1 cellular context compared by ENCODE assay signal in genomic region chr6:34953084-34954025, GRCh38.
A peak's percentile ranks its signal among the peaks of the same experiment; 100 is the strongest.
TF ChIP-seq lines count a peak whose summit lies in the region.

No MANE protein-coding gene starts in this region.

TF ChIP-seq in HepG2, 621 proteins besides CTCF, POLR2A, EP300 and RAD21 (continued from another document and continues in another):
- TF ChIP-seq ZNF674 (CRISPR knock-in tag; IDR thresholded peaks at IDR 0.05; ENCODE audit: low read depth): no peak
- peak; percentile 93 for TF ChIP-seq FOXO1 (CRISPR knock-in tag; IDR thresholded peaks at IDR 0.05)
- no peak for TF ChIP-seq TOE1 (CRISPR knock-in tag; IDR thresholded peaks at IDR 0.05)
- TF ChIP-seq JUNB (CRISPR knock-in tag; IDR thresholded peaks at IDR 0.05; ENCODE audit: borderline replicate concordance): peak; percentile 97
- 0 out of 2 replicates have a peak, but pooled peaks have one; percentile 34 for TF ChIP-seq NKX3-1 (CRISPR knock-in tag; IDR thresholded peaks at IDR 0.05)
- peak; percentile 79; the same call in 1 of the 2 replicates for TF ChIP-seq NFKBIZ (CRISPR knock-in tag; IDR thresholded peaks at IDR 0.05)
- TF ChIP-seq TARDBP (CRISPR knock-in tag; IDR thresholded peaks at IDR 0.05): peak; percentile 83
- TF ChIP-seq ATF1 (CRISPR knock-in tag; IDR thresholded peaks at IDR 0.05): no peak
- TF ChIP-seq ZSCAN9 (CRISPR knock-in tag; IDR thresholded peaks at IDR 0.05; ENCODE audit: borderline replicate concordance): peak; percentile 90; the same call in 1 of the 2 replicates
- TF ChIP-seq YY1 (IDR thresholded peaks at IDR 0.05; ENCODE audit: insufficient read depth, insufficient replicate concordance, low read depth, low read length): peak; percentile 82
- TF ChIP-seq ZNF574 (CRISPR knock-in tag; IDR thresholded peaks at IDR 0.05): 0 out of 2 replicates have a peak, but pooled peaks have one; percentile 34
- TF ChIP-seq ELF3 (CRISPR knock-in tag; IDR thresholded peaks at IDR 0.05): peak; percentile 73
- no peak for TF ChIP-seq ZNF841 (CRISPR knock-in tag; IDR thresholded peaks at IDR 0.05; ENCODE audit: borderline replicate concordance)
- TF ChIP-seq ZFP41 (CRISPR knock-in tag; IDR thresholded peaks at IDR 0.05; ENCODE audit: borderline replicate concordance): no peak
- TF ChIP-seq ZSCAN31 (CRISPR knock-in tag; IDR thresholded peaks at IDR 0.05; ENCODE audit: low read depth): no peak
- no peak for TF ChIP-seq ZNF530 (CRISPR knock-in tag; IDR thresholded peaks at IDR 0.05; ENCODE audit: low read depth)
- TF ChIP-seq NR2F2 (IDR thresholded peaks at IDR 0.05; ENCODE audit: borderline replicate concordance, low read depth): peak; percentile 63; the same call in 1 of the 2 replicates
- 0 out of 2 replicates have a peak, but pooled peaks have one; percentile 57 for TF ChIP-seq THAP7 (CRISPR knock-in tag; IDR thresholded peaks at IDR 0.05)
- no peak for TF ChIP-seq ZNF275 (CRISPR knock-in tag; IDR thresholded peaks at IDR 0.05; ENCODE audit: borderline replicate concordance)
- TF ChIP-seq MTERF4 (CRISPR knock-in tag; IDR thresholded peaks at IDR 0.05): 0 out of 2 replicates have a peak, but pooled peaks have one; percentile 59
- no peak for TF ChIP-seq ZNF546 (CRISPR knock-in tag; conservative IDR thresholded peaks at IDR 0.05)
- no peak; the same call in 1 of the 2 replicates for TF ChIP-seq ZNF710 (CRISPR knock-in tag; IDR thresholded peaks at IDR 0.05; ENCODE audit: borderline replicate concordance)
- no peak for TF ChIP-seq ZNF850 (CRISPR knock-in tag; conservative IDR thresholded peaks at IDR 0.05)
- peak; percentile 63; the same call in 1 of the 3 replicates for TF ChIP-seq MXI1 (IDR thresholded peaks at IDR 0.05; ENCODE audit: borderline replicate concordance, low read depth, low read length)
- TF ChIP-seq SALL2 (CRISPR knock-in tag; IDR thresholded peaks at IDR 0.05): no peak
- no peak for TF ChIP-seq ADNP (CRISPR knock-in tag; IDR thresholded peaks at IDR 0.05)
- TF ChIP-seq KLF9 (CRISPR knock-in tag; IDR thresholded peaks at IDR 0.05; ENCODE audit: low read depth): no peak; the same call in 1 of the 2 replicates
- TF ChIP-seq RARA (CRISPR knock-in tag; IDR thresholded peaks at IDR 0.05): no peak; the same call in 1 of the 2 replicates
- TF ChIP-seq HMGA1 (CRISPR knock-in tag; conservative IDR thresholded peaks at IDR 0.05): no peak
- TF ChIP-seq HNF4G (IDR thresholded peaks at IDR 0.05; ENCODE audit: borderline replicate concordance, low read depth, low read length): peak; percentile 66; the same call in 1 of the 2 replicates
- no peak for TF ChIP-seq HNF4G (CRISPR knock-in tag; IDR thresholded peaks at IDR 0.05; ENCODE audit: borderline replicate concordance, low read depth)
- TF ChIP-seq GPN1 (CRISPR knock-in tag; IDR thresholded peaks at IDR 0.05; ENCODE audit: borderline replicate concordance): no peak
- peak; percentile 89 for TF ChIP-seq POGZ (CRISPR knock-in tag; IDR thresholded peaks at IDR 0.05)
- no peak for TF ChIP-seq ZNF34 (CRISPR knock-in tag; IDR thresholded peaks at IDR 0.05; ENCODE audit: borderline replicate concordance)
- 0 out of 2 replicates have a peak, but pooled peaks have one; percentile 27 for TF ChIP-seq SIN3B (IDR thresholded peaks at IDR 0.05; ENCODE audit: low read length)
- TF ChIP-seq ZNF230 (CRISPR knock-in tag; IDR thresholded peaks at IDR 0.05): no peak
- peak; percentile 45; the same call in 1 of the 2 replicates for TF ChIP-seq ZFP1 (CRISPR knock-in tag; IDR thresholded peaks at IDR 0.05)
- peak; percentile 62 for TF ChIP-seq ERF (CRISPR knock-in tag; IDR thresholded peaks at IDR 0.05)
- peak; percentile 79; the same call in 1 of the 2 replicates for TF ChIP-seq NCOR1 (IDR thresholded peaks at IDR 0.05; ENCODE audit: borderline replicate concordance, low read length)
- peak; percentile 84 for TF ChIP-seq RCOR2 (CRISPR knock-in tag; IDR thresholded peaks at IDR 0.05)
- no peak for TF ChIP-seq ZNF496 (CRISPR knock-in tag; IDR thresholded peaks at IDR 0.05; ENCODE audit: insufficient replicate concordance)
- no peak for TF ChIP-seq MTA1 (CRISPR knock-in tag; IDR thresholded peaks at IDR 0.05; ENCODE audit: borderline replicate concordance)
- TF ChIP-seq HOXA5 (CRISPR knock-in tag; IDR thresholded peaks at IDR 0.05): no peak
- peak; percentile 91 for TF ChIP-seq SAP130 (CRISPR knock-in tag; IDR thresholded peaks at IDR 0.05; ENCODE audit: low read depth)
- TF ChIP-seq ZSCAN5A (CRISPR knock-in tag; IDR thresholded peaks at IDR 0.05; ENCODE audit: borderline replicate concordance): peak; percentile 70; the same call in 1 of the 2 replicates
- TF ChIP-seq KAT8 (CRISPR knock-in tag; IDR thresholded peaks at IDR 0.05): peak; percentile 89
- no peak for TF ChIP-seq EZH2 (conservative IDR thresholded peaks at IDR 0.05; ENCODE audit: low read depth, low read length)
- TF ChIP-seq MYPOP (CRISPR knock-in tag; IDR thresholded peaks at IDR 0.05): peak; percentile 69; the same call in 1 of the 2 replicates
- TF ChIP-seq SMARCC2 (IDR thresholded peaks at IDR 0.05): peak; percentile 93
- TF ChIP-seq HOXA9 (CRISPR knock-in tag; IDR thresholded peaks at IDR 0.05; ENCODE audit: borderline replicate concordance): peak; percentile 25; the same call in 1 of the 2 replicates
- TF ChIP-seq ZNF75D (CRISPR knock-in tag; IDR thresholded peaks at IDR 0.05; ENCODE audit: borderline replicate concordance): no peak
- TF ChIP-seq JDP2 (CRISPR knock-in tag; IDR thresholded peaks at IDR 0.05; ENCODE audit: borderline replicate concordance): no peak
- TF ChIP-seq ZNF563 (CRISPR knock-in tag; IDR thresholded peaks at IDR 0.05): no peak
- peak; percentile 94 for TF ChIP-seq FOXP4 (CRISPR knock-in tag; IDR thresholded peaks at IDR 0.05)
- peak; percentile 77; the same call in 1 of the 2 replicates for TF ChIP-seq THAP11 (CRISPR knock-in tag; IDR thresholded peaks at IDR 0.05)
- no peak for TF ChIP-seq MAZ (IDR thresholded peaks at IDR 0.05; ENCODE audit: borderline replicate concordance, low read depth, low read length)
- no peak for TF ChIP-seq MAZ (CRISPR knock-in tag; IDR thresholded peaks at IDR 0.05; ENCODE audit: low read depth)
- peak; percentile 76 for TF ChIP-seq RBM22 (optimal IDR thresholded peaks at IDR 0.05; ENCODE audit: low read length)
- no peak for TF ChIP-seq ZNF83 (CRISPR knock-in tag; IDR thresholded peaks at IDR 0.05; ENCODE audit: borderline replicate concordance)
- TF ChIP-seq HDAC2 (CRISPR knock-in tag; IDR thresholded peaks at IDR 0.05): peak; percentile 89
- TF ChIP-seq ZSCAN25 (CRISPR knock-in tag; IDR thresholded peaks at IDR 0.05): 0 out of 2 replicates have a peak, but pooled peaks have one; percentile 18
- peak; percentile 56 for TF ChIP-seq GATAD1 (CRISPR knock-in tag; IDR thresholded peaks at IDR 0.05)
- TF ChIP-seq ZNF234 (CRISPR knock-in tag; conservative IDR thresholded peaks at IDR 0.05): no peak
- TF ChIP-seq ZNF12 (CRISPR knock-in tag; IDR thresholded peaks at IDR 0.05): peak; percentile 62; the same call in 1 of the 2 replicates
- no peak for TF ChIP-seq MIER3 (CRISPR knock-in tag; IDR thresholded peaks at IDR 0.05; ENCODE audit: borderline replicate concordance)
- no peak; the same call in 1 of the 2 replicates for TF ChIP-seq CREB1 (IDR thresholded peaks at IDR 0.05)
- peak; percentile 80 for TF ChIP-seq CREB1 (CRISPR knock-in tag; IDR thresholded peaks at IDR 0.05)
